Comparison of ENCODE assay signal across 19 cellular contexts in the genomic region with DNA sequence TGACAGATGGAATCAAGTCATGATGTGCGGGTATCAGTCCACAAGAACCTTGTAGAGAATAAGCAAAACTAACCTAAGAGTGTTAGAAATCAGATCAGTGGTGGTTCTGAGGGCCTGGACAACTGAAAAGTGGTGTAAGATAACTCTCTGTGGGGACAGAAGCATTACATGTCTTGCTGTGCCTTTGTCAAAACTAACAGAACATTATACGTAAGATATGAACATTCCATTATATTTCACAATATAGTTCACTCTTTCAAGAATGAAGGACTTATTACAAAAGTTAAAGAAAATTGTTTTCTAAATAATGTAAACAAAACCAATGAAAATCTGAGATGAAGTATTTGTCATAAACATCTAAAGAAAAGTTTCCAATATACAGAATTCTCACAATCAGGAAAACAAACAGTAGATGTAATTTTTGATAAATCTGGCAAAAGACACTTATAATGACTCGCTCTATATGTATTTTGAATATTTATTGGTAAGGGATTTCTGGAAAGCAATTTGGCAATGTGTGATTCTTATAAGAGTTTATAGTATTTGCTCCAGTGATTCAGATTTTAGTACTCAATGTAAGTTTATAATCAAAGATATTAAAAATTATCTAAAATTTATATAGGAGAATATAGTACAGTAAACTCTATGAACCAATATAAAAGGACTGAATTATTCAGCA.
"Had no signal": no experiment of that assay in that cellular context is flagged by ENCODE, and none has a peak within 500 bp of the region (broad histone marks: within the 10 kb centered on the region; RNA-seq: fewer than 3 reads in every experiment).

No MANE protein-coding gene starts in this region.

- H3K27ac Mint-ChIP-seq: activated naive CD4-positive, alpha-beta T cell treated with anti-CD3 and anti-CD28 coated beads for 36 hours; activated T-helper 17 cell treated with anti-CD3 and anti-CD28 coated beads, Interleukin-2, amount 50 U/mL, for 72 hours; nephron progenitor cell had no signal

- H3K4me1 ChIP-seq: adrenal gland, sigmoid colon, upper lobe of right lung had no signal

- FAIRE-seq: islet of Langerhans had no signal

- H3K27me3 Mint-ChIP-seq: activated T-helper 17 cell treated with anti-CD3 and anti-CD28 coated beads, Interleukin-2, amount 50 U/mL, for 72 hours had no signal

- H3K4me1 Mint-ChIP-seq: activated T-helper 17 cell treated with anti-CD3 and anti-CD28 coated beads, Interleukin-2, amount 50 U/mL, for 72 hours; nephron progenitor cell had no signal

- DNase-seq: activated CD4-positive, alpha-beta T cell treated with anti-CD3 and anti-CD28 coated beads, Interleukin-2, amount 50 U/mL, for 1 hour; activated CD4-positive, CD25-positive, alpha-beta regulatory T cell; activated naive CD4-positive, alpha-beta T cell treated with anti-CD3 and anti-CD28 coated beads for 36 hours; activated T-cell treated with anti-CD3 and anti-CD28 coated beads for 4 hours; adrenal gland; brain microvascular endothelial cell; cerebellar nuclear complex; left ventricle myocardium inferior; mesendoderm; nephron progenitor cell; sigmoid colon; SK-N-SH; stimulated activated CD4-positive, alpha-beta T cell treated with anti-CD3 and anti-CD28 coated beads, Interleukin-4, amount 100 ng/mL, for 1 hour; stimulated activated CD8-positive, alpha-beta memory T cell treated with anti-CD3 and anti-CD28 coated beads, Interleukin-4, amount 100 ng/mL, for 48 hours; stimulated activated naive CD8-positive, alpha-beta T cell treated with anti-CD3 and anti-CD28 coated beads, Interleukin-15, Interleukin-2, amounts not matched to agents 100 U/mL and 50 U/mL, for 24 hours; testis; upper lobe of right lung had no signal

- H3K9me3 ChIP-seq: adrenal gland, left ventricle myocardium inferior, sigmoid colon, SK-N-SH, testis, upper lobe of right lung had no signal

- H3K9ac ChIP-seq: SK-N-SH had no signal

- ATAC-seq: activated T-helper 17 cell treated with anti-CD3 and anti-CD28 coated beads, Interleukin-2, amount 50 U/mL, for 72 hours; stimulated activated naive CD8-positive, alpha-beta T cell treated with anti-CD3 and anti-CD28 coated beads, Interleukin-15, Interleukin-2, amounts not matched to agents 100 U/mL and 50 U/mL, for 24 hours; upper lobe of right lung had no signal

- H3K9me3 Mint-ChIP-seq: activated naive CD4-positive, alpha-beta T cell treated with anti-CD3 and anti-CD28 coated beads for 36 hours; activated T-helper 17 cell treated with anti-CD3 and anti-CD28 coated beads, Interleukin-2, amount 50 U/mL, for 72 hours; nephron progenitor cell had no signal

- H3K27me3 ChIP-seq: adrenal gland, brain microvascular endothelial cell, sigmoid colon, testis, upper lobe of right lung had no signal

- H3K27ac ChIP-seq: adrenal gland, brain microvascular endothelial cell, left ventricle myocardium inferior, sigmoid colon, testis, upper lobe of right lung had no signal

- H3K4me3 Mint-ChIP-seq: activated naive CD4-positive, alpha-beta T cell treated with anti-CD3 and anti-CD28 coated beads for 36 hours; activated T-helper 17 cell treated with anti-CD3 and anti-CD28 coated beads, Interleukin-2, amount 50 U/mL, for 72 hours; nephron progenitor cell had no signal

- H3K36me3 ChIP-seq: adrenal gland, brain microvascular endothelial cell, left ventricle myocardium inferior, sigmoid colon, upper lobe of right lung had no signal

- H3K4me2 ChIP-seq: SK-N-SH had no signal

- H3K4me3 ChIP-seq: adrenal gland, left ventricle myocardium inferior, sigmoid colon, testis, upper lobe of right lung had no signal
